Comparison of ENCODE assay signal across 19 cellular contexts in the genomic region with DNA sequence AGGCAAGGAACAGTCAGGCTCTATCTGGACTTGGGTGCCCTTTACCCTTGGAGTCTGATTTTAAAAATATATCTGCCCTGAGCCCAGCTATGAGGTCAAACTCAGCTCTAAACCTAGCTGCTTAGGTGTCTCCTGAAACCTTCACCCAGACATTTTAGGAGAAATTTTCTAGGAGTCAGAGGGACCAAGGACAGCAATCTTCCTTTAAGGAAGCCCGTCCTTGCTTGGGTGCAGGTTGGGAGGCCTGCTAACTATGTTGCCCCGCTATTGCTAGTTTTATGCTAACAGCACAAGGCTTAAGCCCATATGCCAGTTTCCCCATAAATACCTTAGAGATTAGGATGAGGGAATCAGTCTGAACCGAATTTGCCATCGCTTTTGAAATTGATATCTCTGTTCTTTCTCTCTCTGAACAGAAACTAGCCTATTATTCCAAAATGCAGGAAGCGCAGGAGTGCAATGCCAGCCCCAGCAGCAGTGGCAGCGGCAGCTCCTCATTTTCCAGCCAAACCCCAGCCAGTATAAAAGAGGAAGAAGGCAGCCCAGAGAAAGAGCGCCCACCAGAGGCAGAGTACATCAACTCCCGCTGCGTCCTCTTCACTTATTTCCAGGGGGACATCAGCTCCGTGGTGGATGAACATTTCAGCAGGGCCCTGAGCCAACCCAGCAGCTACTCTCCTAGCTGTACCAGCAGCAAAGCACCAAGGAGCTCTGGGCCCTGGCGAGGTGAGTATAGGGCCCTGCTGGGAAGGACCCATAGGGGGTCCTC. TPM values are rescaled to one million over a fixed set of nuclear protein-coding genes. Genes with fewer than 3 reads are reported as not detected.
DNase-seq lines count a peak whose midpoint lies in the region; ATAC-seq and TF ChIP-seq lines count a peak whose summit lies in the region.
"Had no signal": no experiment of that assay in that cellular context is flagged by ENCODE, and none has a peak within 500 bp of the region (broad histone marks: within the 10 kb centered on the region; RNA-seq: fewer than 3 reads in every experiment).

No MANE protein-coding gene starts in this region.

- H3K36me3 Mint-ChIP-seq in HFFc6 (ENCODE audit: low read depth), result no peaks in the 10 kb centered on the region
- H3K36me3 Mint-ChIP-seq in brain, result peaks cover 19% of the 10 kb centered on the region
- H3K36me3 Mint-ChIP-seq in progenitor cell of endocrine pancreas (ENCODE audit: insufficient read depth), result no peaks in the 10 kb centered on the region

- H3K27me3 Mint-ChIP-seq in HFFc6 (ENCODE audit: insufficient read depth), result peaks cover 60% of the 10 kb centered on the region
- peaks cover 97% of the 10 kb centered on the region for H3K27me3 Mint-ChIP-seq in brain
- peaks cover 90% of the 10 kb centered on the region for H3K27me3 Mint-ChIP-seq in progenitor cell of endocrine pancreas

- no peak for ATAC-seq in HG03565 (IDR thresholded peaks at IDR 0.05; ENCODE audit: unreplicated experiment)
- ATAC-seq in GM18498 (IDR thresholded peaks at IDR 0.05; ENCODE audit: unreplicated experiment), result no peak

- no peak overlapping the region for H3K4me3 Mint-ChIP-seq in HFFc6
- H3K4me3 Mint-ChIP-seq in brain, result peak overlapping the region in 3 of 5 experiments; percentile 37 to 92 (median 86)
- H3K4me3 Mint-ChIP-seq in progenitor cell of endocrine pancreas (ENCODE audit: low read depth), result no peak overlapping the region

- H3K9me3 Mint-ChIP-seq in HFFc6, result no peaks in the 10 kb centered on the region
- peaks cover 0 to 6% (median 2%) of the 10 kb centered on the region in 5 experiments for H3K9me3 Mint-ChIP-seq in brain
- no peaks in the 10 kb centered on the region for H3K9me3 Mint-ChIP-seq in progenitor cell of endocrine pancreas (ENCODE audit: low read depth)

- DNase-seq in GM10266 (ENCODE audit: extremely low spot score), result peak; percentile 38
- DNase-seq in HFFc6, result no peak
- DNase-seq in progenitor cell of endocrine pancreas (ENCODE audit: low spot score, unreplicated experiment), result no peak
- DNase-seq in NOMO-1 (lab: John Stamatoyannopoulos, UW; ENCODE audit: unreplicated experiment in 2 of 2), result no peak
- no peak for DNase-seq in A172 (ENCODE audit: low spot score)
- DNase-seq: activated CD4-positive, CD25-positive, alpha-beta regulatory T cell; activated naive CD4-positive, alpha-beta T cell treated with Interleukin-2 at 50 U/mL for 16 hours; BE2C; DMS53; effector memory CD4-positive, alpha-beta T cell; foreskin fibroblast; mesenchymal stem cell; NCI-H446 treated with DMSO at 0.1 percent for 48 hours; spleen had no signal

- peaks cover 9% of the 10 kb centered on the region for H3K4me1 Mint-ChIP-seq in HFFc6 (ENCODE audit: low read depth)
- H3K4me1 Mint-ChIP-seq in brain, result peaks cover 53% of the 10 kb centered on the region
- peaks cover 5% of the 10 kb centered on the region for H3K4me1 Mint-ChIP-seq in progenitor cell of endocrine pancreas (ENCODE audit: low read depth)

- H3K27ac Mint-ChIP-seq in HFFc6, result no peak overlapping the region
- H3K27ac Mint-ChIP-seq in brain, result no peak overlapping the region
- H3K27ac Mint-ChIP-seq in progenitor cell of endocrine pancreas, result no peak overlapping the region

- TF ChIP-seq CTCF in GM10266 (IDR thresholded peaks at IDR 0.05; ENCODE audit: control insufficient read depth, insufficient read depth, low read depth, missing control alignments) (no peak), HFFc6 (IDR thresholded peaks at IDR 0.05) (0 out of 2 replicates have a peak, but pooled peaks have one; percentile 17), brain (conservative IDR thresholded peaks at IDR 0.05) (peak in 1 of 2 experiments; percentile 38), progenitor cell of endocrine pancreas (IDR thresholded peaks at IDR 0.05; ENCODE audit: unreplicated experiment) (peak; percentile 44)

RNA-seq across cellular contexts. Expression of a gene that starts 2.6 kb away (rescaled TPM):
- total RNA-seq in HFFc6 (2021; fragmentation: NEBNext Ultra II Directional; extraction: Animal tissue kit (Norgen Biotek cat#: 25700)), result not detected
- polyA plus RNA-seq in brain (ENCODE audit: insufficient read depth, low read depth, low replicate concordance), result not detected
- total RNA-seq in progenitor cell of endocrine pancreas, result 0.49 TPM in 1 of 2 replicates, not detected in the other
- total RNA-seq in A172 (2014; rRNA removed; shearing (Covaris generic)), result not detected in 2 replicates
- total RNA-seq: osteoblast, spleen, subcutaneous adipose tissue had no signal
- polyA plus RNA-seq: spleen had no signal

Comparison
In these comparisons a context has a peak if more than half of its experiments do, and no peak if none do; other contexts are left out.
1. H3K4me3 Mint-ChIP-seq: peak in brain (3 of 5); none in HFFc6 (single experiment) and progenitor cell of endocrine pancreas (single experiment).